8 cellular contexts compared by ENCODE assay signal in genomic region chr17:38704645-38705522, GRCh38. TPM values are rescaled to one million over a fixed set of nuclear protein-coding genes. Genes with fewer than 3 reads are reported as not detected.
DNase-seq lines count a peak whose midpoint lies in the region; ATAC-seq and TF ChIP-seq lines count a peak whose summit lies in the region.

Gene MLLT6, plus strand, starts transcription at chr17:38705273. Its CDS starts 360 bp downstream, at chr17:38705633.

- H3K4me3 Mint-ChIP-seq in activated CD4-positive, alpha-beta memory T cell treated with anti-CD3 and anti-CD28 coated beads, Interleukin-2, amount 10 ng/mL, durations not matched to agents 7 days and 5 days: peak within 1 kb of the TSS; percentile 87

- H3K27ac Mint-ChIP-seq in activated CD4-positive, alpha-beta memory T cell treated with anti-CD3 and anti-CD28 coated beads, Interleukin-2, amount 10 ng/mL, durations not matched to agents 7 days and 5 days: peak within 1 kb of the TSS; percentile 99

- no peak for ATAC-seq in HG03135 (IDR thresholded peaks at IDR 0.05; ENCODE audit: unreplicated experiment)

- no peaks in the 10 kb centered on the region for H3K9me3 ChIP-seq in liver (ENCODE audit: control insufficient read depth in 4 of 4, low read length in 3 of 4)

- CTCF ChIA-PET in HEK293T (lab: Yijun Ruan, JAX): interaction anchor here (0.6 to 1.1 kb wide), 2 partner anchors 28 to 40 kb away, joined by 3 read pairs; no protein-coding TSS in a partner anchor
- CTCF ChIA-PET in activated CD4-positive, alpha-beta memory T cell treated with anti-CD3 and anti-CD28 coated beads, Interleukin-2, amount 10 ng/mL, durations not matched to agents 7 days and 5 days (lab: Charles Lee): interaction anchor here (1.2 to 2.3 kb wide), 4 partner anchors 8 to 30 kb away, joined by 4 to 9 read pairs (median 7); no protein-coding TSS in a partner anchor

- peak within 1 kb of the TSS; percentile 78 to 83 (median 83) for H3K4me3 ChIP-seq in liver (ENCODE audit: low read depth in 1 of 3, low read length in 3 of 3)

- H3K27me3 ChIP-seq in liver (ENCODE audit: control insufficient read depth in 4 of 4, insufficient read depth in 4 of 4, low read length in 3 of 4): no peaks in the 10 kb centered on the region

- POLR2A ChIA-PET in HEK293T (lab: Yijun Ruan, JAX): interaction anchor here (0.7 to 2.8 kb wide), 18 partner anchors 9 to 165 kb away, joined by 3 to 12 read pairs (median 5); partner anchors contain the start of genes EPOP, LASP1, PSMB3 and RPL23
- POLR2A ChIA-PET in activated CD4-positive, alpha-beta memory T cell treated with anti-CD3 and anti-CD28 coated beads, Interleukin-2, amount 10 ng/mL, durations not matched to agents 7 days and 5 days (lab: Charles Lee): interaction anchor here (0.7 to 13.2 kb wide), 20 partner anchors 8 to 756 kb away, joined by 3 to 419 read pairs (median 4); partner anchors contain the start of genes CDK12, CISD3, EPOP and PSMB3

- H3K36me3 ChIP-seq in liver (ENCODE audit: control insufficient read depth in 4 of 4, insufficient read depth in 3 of 4, low read depth in 1 of 4, low read length in 3 of 4): peaks cover 0 to 4% (median under 1%) of the 10 kb centered on the region in 4 donors

- peaks cover 51% of the 10 kb centered on the region for H3K4me1 Mint-ChIP-seq in activated CD4-positive, alpha-beta memory T cell treated with anti-CD3 and anti-CD28 coated beads, Interleukin-2, amount 10 ng/mL, durations not matched to agents 7 days and 5 days

- no peak for TF ChIP-seq RAD21 in liver (IDR thresholded peaks at IDR 0.05)

- peak within 1 kb of the TSS; percentile 88 to 94 for H3K9ac ChIP-seq in liver (ENCODE audit: low read depth in 1 of 2, low read length in 2 of 2)

- DNase-seq in AML-193 (lab: John Stamatoyannopoulos, UW) (peak; percentile 61 to 67), HEK293T (ENCODE audit: extremely low spot score) (peak; percentile 69), NCI-H774 (lab: John Stamatoyannopoulos, UW) (peak; percentile 90), ecto neural progenitor cell (ENCODE audit: low spot score) (peak; percentile 87)
- DNase-seq in activated CD4-positive, alpha-beta memory T cell treated with anti-CD3 and anti-CD28 coated beads, Interleukin-2, amount 10 ng/mL, durations not matched to agents 7 days and 5 days: peak; percentile 80
- DNase-seq in stimulated activated CD4-positive, alpha-beta T cell treated with anti-CD3 and anti-CD28 coated beads, Interleukin-4, amount 100 ng/mL, for 24 hours: peak; percentile 75

- H3K36me3 Mint-ChIP-seq in activated CD4-positive, alpha-beta memory T cell treated with anti-CD3 and anti-CD28 coated beads, Interleukin-2, amount 10 ng/mL, durations not matched to agents 7 days and 5 days (ENCODE audit: low read depth): peaks cover 48% of the 10 kb centered on the region

- WGBS in liver: under 1% methylated on average over 97 of the region's 98 CpGs

- no peaks in the 10 kb centered on the region for H3K9me3 Mint-ChIP-seq in activated CD4-positive, alpha-beta memory T cell treated with anti-CD3 and anti-CD28 coated beads, Interleukin-2, amount 10 ng/mL, durations not matched to agents 7 days and 5 days

- peak within 1 kb of the TSS; percentile 89 to 92 for H3K27ac ChIP-seq in liver (ENCODE audit: low read depth in 1 of 2, low read length in 2 of 2)

- no peaks in the 10 kb centered on the region for H3K27me3 Mint-ChIP-seq in activated CD4-positive, alpha-beta memory T cell treated with anti-CD3 and anti-CD28 coated beads, Interleukin-2, amount 10 ng/mL, durations not matched to agents 7 days and 5 days

- no peak for TF ChIP-seq CTCF in liver (IDR thresholded peaks at IDR 0.05; ENCODE audit: low read depth, low read length, missing input control)

- peaks cover 2 to 38% (median 21%) of the 10 kb centered on the region in 4 donors for H3K4me1 ChIP-seq in liver (ENCODE audit: control insufficient read depth in 4 of 4, insufficient read depth in 4 of 4, low read length in 3 of 4)

TF ChIP-seq in HEK293T, 16 proteins besides CTCF, POLR2A, EP300 and RAD21:
- no peak for TF ChIP-seq CTBP1 (IDR thresholded peaks at IDR 0.05; ENCODE audit: borderline replicate concordance)
- no peak for TF ChIP-seq HDGF (IDR thresholded peaks at IDR 0.05; ENCODE audit: borderline replicate concordance)
- no peak for TF ChIP-seq FOXM1 (IDR thresholded peaks at IDR 0.05; ENCODE audit: borderline replicate concordance)
- TF ChIP-seq SP1 (IDR thresholded peaks at IDR 0.05): no peak
- no peak for TF ChIP-seq ELF4 (IDR thresholded peaks at IDR 0.05)

TF ChIP-seq in liver, 16 proteins besides CTCF, POLR2A, EP300 and RAD21:
- TF ChIP-seq EGR1 (IDR thresholded peaks at IDR 0.05; ENCODE audit: low read depth in 2 of 2): no peak
- TF ChIP-seq GABPA (IDR thresholded peaks at IDR 0.05 in 1 of 2, conservative IDR thresholded peaks at IDR 0.05 in 1 of 2): no peak
- TF ChIP-seq, protein P1, sequence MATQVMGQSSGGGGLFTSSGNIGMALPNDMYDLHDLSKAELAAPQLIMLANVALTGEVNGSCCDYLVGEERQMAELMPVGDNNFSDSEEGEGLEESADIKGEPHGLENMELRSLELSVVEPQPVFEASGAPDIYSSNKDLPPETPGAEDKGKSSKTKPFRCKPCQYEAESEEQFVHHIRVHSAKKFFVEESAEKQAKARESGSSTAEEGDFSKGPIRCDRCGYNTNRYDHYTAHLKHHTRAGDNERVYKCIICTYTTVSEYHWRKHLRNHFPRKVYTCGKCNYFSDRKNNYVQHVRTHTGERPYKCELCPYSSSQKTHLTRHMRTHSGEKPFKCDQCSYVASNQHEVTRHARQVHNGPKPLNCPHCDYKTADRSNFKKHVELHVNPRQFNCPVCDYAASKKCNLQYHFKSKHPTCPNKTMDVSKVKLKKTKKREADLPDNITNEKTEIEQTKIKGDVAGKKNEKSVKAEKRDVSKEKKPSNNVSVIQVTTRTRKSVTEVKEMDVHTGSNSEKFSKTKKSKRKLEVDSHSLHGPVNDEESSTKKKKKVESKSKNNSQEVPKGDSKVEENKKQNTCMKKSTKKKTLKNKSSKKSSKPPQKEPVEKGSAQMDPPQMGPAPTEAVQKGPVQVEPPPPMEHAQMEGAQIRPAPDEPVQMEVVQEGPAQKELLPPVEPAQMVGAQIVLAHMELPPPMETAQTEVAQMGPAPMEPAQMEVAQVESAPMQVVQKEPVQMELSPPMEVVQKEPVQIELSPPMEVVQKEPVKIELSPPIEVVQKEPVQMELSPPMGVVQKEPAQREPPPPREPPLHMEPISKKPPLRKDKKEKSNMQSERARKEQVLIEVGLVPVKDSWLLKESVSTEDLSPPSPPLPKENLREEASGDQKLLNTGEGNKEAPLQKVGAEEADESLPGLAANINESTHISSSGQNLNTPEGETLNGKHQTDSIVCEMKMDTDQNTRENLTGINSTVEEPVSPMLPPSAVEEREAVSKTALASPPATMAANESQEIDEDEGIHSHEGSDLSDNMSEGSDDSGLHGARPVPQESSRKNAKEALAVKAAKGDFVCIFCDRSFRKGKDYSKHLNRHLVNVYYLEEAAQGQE (IDR thresholded peaks at IDR 0.05): no peak
- no peak for TF ChIP-seq HNF4G (IDR thresholded peaks at IDR 0.05)
- TF ChIP-seq JUND (IDR thresholded peaks at IDR 0.05): no peak
- no peak for TF ChIP-seq FOXA1 (IDR thresholded peaks at IDR 0.05)
- peak; percentile 21 for TF ChIP-seq SP1 (IDR thresholded peaks at IDR 0.05)
- TF ChIP-seq FOXA2 (IDR thresholded peaks at IDR 0.05): no peak
- TF ChIP-seq, protein P2, sequence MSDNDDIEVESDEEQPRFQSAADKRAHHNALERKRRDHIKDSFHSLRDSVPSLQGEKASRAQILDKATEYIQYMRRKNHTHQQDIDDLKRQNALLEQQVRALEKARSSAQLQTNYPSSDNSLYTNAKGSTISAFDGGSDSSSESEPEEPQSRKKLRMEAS (IDR thresholded peaks at IDR 0.05): no peak
- TF ChIP-seq, protein P3, sequence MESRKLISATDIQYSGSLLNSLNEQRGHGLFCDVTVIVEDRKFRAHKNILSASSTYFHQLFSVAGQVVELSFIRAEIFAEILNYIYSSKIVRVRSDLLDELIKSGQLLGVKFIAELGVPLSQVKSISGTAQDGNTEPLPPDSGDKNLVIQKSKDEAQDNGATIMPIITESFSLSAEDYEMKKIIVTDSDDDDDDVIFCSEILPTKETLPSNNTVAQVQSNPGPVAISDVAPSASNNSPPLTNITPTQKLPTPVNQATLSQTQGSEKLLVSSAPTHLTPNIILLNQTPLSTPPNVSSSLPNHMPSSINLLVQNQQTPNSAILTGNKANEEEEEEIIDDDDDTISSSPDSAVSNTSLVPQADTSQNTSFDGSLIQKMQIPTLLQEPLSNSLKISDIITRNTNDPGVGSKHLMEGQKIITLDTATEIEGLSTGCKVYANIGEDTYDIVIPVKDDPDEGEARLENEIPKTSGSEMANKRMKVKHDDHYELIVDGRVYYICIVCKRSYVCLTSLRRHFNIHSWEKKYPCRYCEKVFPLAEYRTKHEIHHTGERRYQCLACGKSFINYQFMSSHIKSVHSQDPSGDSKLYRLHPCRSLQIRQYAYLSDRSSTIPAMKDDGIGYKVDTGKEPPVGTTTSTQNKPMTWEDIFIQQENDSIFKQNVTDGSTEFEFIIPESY (IDR thresholded peaks at IDR 0.05): no peak
- TF ChIP-seq RXRA (IDR thresholded peaks at IDR 0.05): peak in 1 of 2 donors; percentile 9
- TF ChIP-seq, protein P4, sequence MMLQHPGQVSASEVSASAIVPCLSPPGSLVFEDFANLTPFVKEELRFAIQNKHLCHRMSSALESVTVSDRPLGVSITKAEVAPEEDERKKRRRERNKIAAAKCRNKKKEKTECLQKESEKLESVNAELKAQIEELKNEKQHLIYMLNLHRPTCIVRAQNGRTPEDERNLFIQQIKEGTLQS (IDR thresholded peaks at IDR 0.05): no peak
- TF ChIP-seq TAF1 (conservative IDR thresholded peaks at IDR 0.05): peak; percentile 29
- no peak for TF ChIP-seq NR2F2 (IDR thresholded peaks at IDR 0.05)
- peak; percentile 28 for TF ChIP-seq YY1 (IDR thresholded peaks at IDR 0.05)
- no peak for TF ChIP-seq HNF4A (conservative IDR thresholded peaks at IDR 0.05)

RNA-seq across cellular contexts. Expression of gene MLLT6, which starts in this region (rescaled TPM):
- total RNA-seq in activated CD4-positive, alpha-beta memory T cell treated with anti-CD3 and anti-CD28 coated beads, Interleukin-2, amount 10 ng/mL, durations not matched to agents 7 days and 5 days: 100 to 1,000 TPM; 262 to 265 TPM
- 10 to 100 TPM in 1 of 2 donors, 1 to 10 TPM in 1; 8.5 to 22.8 TPM for total RNA-seq in liver
- 1 to 10 TPM; 3.3 to 7.7 TPM for polyA plus RNA-seq in liver

Comparison
In these comparisons a context has a peak if more than half of its experiments do, and no peak if none do; other contexts are left out.
1. RNA of gene MLLT6 (total RNA-seq): 262 to 265 TPM in activated CD4-positive, alpha-beta memory T cell treated with anti-CD3 and anti-CD28 coated beads, Interleukin-2, amount 10 ng/mL, durations not matched to agents 7 days and 5 days; 8.5 to 22.8 TPM in liver; every median in the first group is over 10 times any median in the second.
2. Peak in every context shown above with its lines, with median percentiles within 50 percentile points of each other: DNase-seq.